8 cellular contexts compared by ENCODE assay signal in the genomic region with DNA sequence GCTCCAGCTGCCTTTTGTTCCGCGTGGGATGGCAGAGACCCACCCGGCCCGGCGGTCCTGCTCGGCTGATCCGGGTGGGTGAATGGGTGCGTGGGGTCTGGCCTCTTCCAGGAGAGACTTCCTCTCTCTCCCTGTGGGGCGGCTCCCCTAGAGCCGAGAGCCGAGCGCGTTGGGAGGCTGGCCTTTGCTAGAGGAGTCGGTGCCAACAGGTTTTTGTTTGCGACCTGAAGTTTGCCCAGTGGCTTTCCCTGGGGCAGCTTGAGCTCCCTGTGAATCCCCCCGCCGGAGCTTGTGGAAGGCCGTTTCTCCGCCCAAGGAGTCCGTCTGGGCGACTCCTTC. TPM values are rescaled to one million over a fixed set of nuclear protein-coding genes. Genes with fewer than 3 reads are reported as not detected.
DNase-seq lines count a peak whose midpoint lies in the region; ATAC-seq and TF ChIP-seq lines count a peak whose summit lies in the region.

No MANE protein-coding gene starts in this region.

- intact Hi-C loops in left ventricle myocardium superior (cut with micrococcal nuclease) (no loop called here), psoas muscle (cut with DNase I) (no loop called here)

- peak overlapping the region; percentile 54 for H3K27ac Mint-ChIP-seq in activated naive CD8-positive, alpha-beta T cell

- TF ChIP-seq CTCF in psoas muscle (IDR thresholded peaks at IDR 0.05): no peak

- H3K27ac ChIP-seq in HUES64 (ENCODE audit: low read depth, low read length) (0 out of 2 replicates have a peak overlapping the region, but pooled peaks have one; percentile 35), psoas muscle (peak overlapping the region; percentile 92)

- peak overlapping the region; percentile 82 for H3K4me3 Mint-ChIP-seq in activated naive CD8-positive, alpha-beta T cell

- peak; percentile 36 for ATAC-seq in left ventricle myocardium superior
- peak; percentile 14 to 48 (median 34) for ATAC-seq in psoas muscle

- H3K36me3 ChIP-seq in HUES64 (ENCODE audit: insufficient read depth, low read length) (peaks cover 3% of the 10 kb centered on the region; the same call in 1 of the 2 replicates), psoas muscle (ENCODE audit: insufficient read depth in 1 of 2, low read depth in 1 of 2) (no peaks in the 10 kb centered on the region)

- 2% methylated on average over 21 of the region's 21 CpGs for WGBS in HUES64
- 4 to 16% (median 5%) methylated on average over 15 to 21 of the region's 21 CpGs for WGBS in psoas muscle, 3 donors

- peak overlapping the region; percentile 89 for H3K4me3 ChIP-seq in HUES64 (ENCODE audit: low read length)
- peak overlapping the region; percentile 99 for H3K4me3 ChIP-seq in psoas muscle

- no peaks in the 10 kb centered on the region for H3K9me3 ChIP-seq in HUES64 (ENCODE audit: insufficient read depth, low read depth, low read length)
- H3K9me3 ChIP-seq in psoas muscle: no peaks in the 10 kb centered on the region

- peaks cover 4% of the 10 kb centered on the region for H3K4me1 Mint-ChIP-seq in activated naive CD8-positive, alpha-beta T cell (ENCODE audit: low read depth)

- peak overlapping the region; percentile 83 for H3K9ac ChIP-seq in HUES64 (ENCODE audit: low read depth, low read length)

- H3K4me1 ChIP-seq in HUES64 (ENCODE audit: insufficient read depth, low read length): peaks cover 14% of the 10 kb centered on the region
- peaks cover 19% of the 10 kb centered on the region for H3K4me1 ChIP-seq in psoas muscle

- H3K27me3 Mint-ChIP-seq in activated naive CD8-positive, alpha-beta T cell: peaks cover 3% of the 10 kb centered on the region

- DNase-seq in COLO829 (ENCODE audit: low spot score): peak; percentile 10
- peak; percentile 55 for DNase-seq in left ventricle myocardium superior
- peak; percentile 31 to 69 for DNase-seq in psoas muscle
- DNase-seq in OCI-M2 (lab: John Stamatoyannopoulos, UW; ENCODE audit: unreplicated experiment): no peak
- no peak for DNase-seq in NCI-H2029 (lab: John Stamatoyannopoulos, UW)
- DNase-seq in NCI-H774 (lab: John Stamatoyannopoulos, UW): no peak

- H3K27me3 ChIP-seq in HUES64 (ENCODE audit: insufficient read depth, low read length) (no peaks in the 10 kb centered on the region), psoas muscle (ENCODE audit: insufficient read depth in 3 of 3, low read length in 2 of 3) (no peaks in the 10 kb centered on the region)

- no peaks in the 10 kb centered on the region for H3K36me3 Mint-ChIP-seq in activated naive CD8-positive, alpha-beta T cell

- H3K9me3 Mint-ChIP-seq in activated naive CD8-positive, alpha-beta T cell (ENCODE audit: low read depth): no peaks in the 10 kb centered on the region

RNA-seq across cellular contexts. Expression of gene EPN2, which starts 1.0 kb away (rescaled TPM):
- 18.1 TPM for polyA plus RNA-seq in HUES64 (2013, experiment 1 of 2)
- 21.7 TPM for polyA plus RNA-seq in HUES64 (2013, experiment 2 of 2)
- total RNA-seq in left ventricle myocardium superior (94.5 TPM), psoas muscle (10 to 100 TPM; 23.6 to 36.0 (median 26.9) TPM)
- 10 to 100 TPM; 11.6 to 27.2 (median 12.2) TPM for polyA plus RNA-seq in psoas muscle

Comparison
In these comparisons a context has a peak if more than half of its experiments do, and no peak if none do; other contexts are left out.
1. DNase-seq: peak in COLO829 (single experiment), left ventricle myocardium superior (single experiment) and psoas muscle (2 of 2); none in OCI-M2 (single experiment), NCI-H2029 (single experiment) and NCI-H774 (single experiment).